In the genomic region with DNA sequence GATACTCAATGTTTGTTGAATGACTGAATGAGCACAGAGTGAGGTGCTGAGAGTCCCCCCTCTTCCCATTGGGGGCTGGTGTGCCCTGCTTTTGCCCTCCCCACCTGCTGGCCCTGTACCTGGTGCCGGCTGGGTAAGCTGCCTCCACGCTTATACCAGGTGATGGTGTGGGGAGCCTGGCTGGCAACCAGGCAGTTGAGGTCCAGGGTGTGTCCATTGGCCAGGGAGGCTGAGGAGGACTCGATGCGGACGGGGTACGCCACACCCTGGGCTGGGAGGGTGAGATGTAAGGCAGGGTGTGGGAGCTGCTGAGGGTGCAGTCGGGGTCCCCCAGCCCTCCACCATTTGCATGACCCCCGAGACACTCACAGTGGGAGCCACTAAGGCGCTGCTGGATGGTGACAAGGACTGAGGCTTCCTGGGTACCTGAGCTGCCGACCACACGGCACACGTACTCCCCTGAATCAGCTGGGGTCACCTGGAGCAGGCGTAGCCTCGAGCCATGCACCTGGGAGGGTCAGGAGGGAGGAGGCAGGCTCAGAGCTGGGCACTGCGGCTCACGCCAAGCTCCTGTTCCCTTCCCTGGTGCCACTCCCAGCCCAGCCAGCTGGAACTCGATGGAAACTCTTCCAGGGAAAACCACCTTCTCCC, we compare ENCODE assay signal across 1 cellular context.
TF ChIP-seq lines count a peak whose summit lies in the region.

No MANE protein-coding gene starts in this region.

TF ChIP-seq in endothelial cell of umbilical vein, 7 proteins besides CTCF, POLR2A, EP300 and RAD21:
- no peak for TF ChIP-seq EZH2 (IDR thresholded peaks at IDR 0.05; ENCODE audit: borderline replicate concordance, low read depth, low read length, severe bottlenecking)
- no peak for TF ChIP-seq GATA2 (IDR thresholded peaks at IDR 0.05; ENCODE audit: insufficient read depth, insufficient read length, low read depth, low read length)
- TF ChIP-seq, protein P1, sequence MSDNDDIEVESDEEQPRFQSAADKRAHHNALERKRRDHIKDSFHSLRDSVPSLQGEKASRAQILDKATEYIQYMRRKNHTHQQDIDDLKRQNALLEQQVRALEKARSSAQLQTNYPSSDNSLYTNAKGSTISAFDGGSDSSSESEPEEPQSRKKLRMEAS (IDR thresholded peaks at IDR 0.05; ENCODE audit: insufficient read depth, insufficient read length): no peak
- TF ChIP-seq FOS (IDR thresholded peaks at IDR 0.05; ENCODE audit: borderline replicate concordance, insufficient read depth, low read length): no peak
- no peak for TF ChIP-seq POLR2AphosphoS5 (IDR thresholded peaks at IDR 0.05; ENCODE audit: insufficient read depth, low read depth, low read length)
- no peak for TF ChIP-seq MYC (IDR thresholded peaks at IDR 0.05; ENCODE audit: low read depth, low read length)
- TF ChIP-seq JUN (IDR thresholded peaks at IDR 0.05; ENCODE audit: borderline replicate concordance, insufficient read depth, insufficient read length, low read depth): no peak
